8 cellular contexts compared by ENCODE assay signal in the genomic region with DNA sequence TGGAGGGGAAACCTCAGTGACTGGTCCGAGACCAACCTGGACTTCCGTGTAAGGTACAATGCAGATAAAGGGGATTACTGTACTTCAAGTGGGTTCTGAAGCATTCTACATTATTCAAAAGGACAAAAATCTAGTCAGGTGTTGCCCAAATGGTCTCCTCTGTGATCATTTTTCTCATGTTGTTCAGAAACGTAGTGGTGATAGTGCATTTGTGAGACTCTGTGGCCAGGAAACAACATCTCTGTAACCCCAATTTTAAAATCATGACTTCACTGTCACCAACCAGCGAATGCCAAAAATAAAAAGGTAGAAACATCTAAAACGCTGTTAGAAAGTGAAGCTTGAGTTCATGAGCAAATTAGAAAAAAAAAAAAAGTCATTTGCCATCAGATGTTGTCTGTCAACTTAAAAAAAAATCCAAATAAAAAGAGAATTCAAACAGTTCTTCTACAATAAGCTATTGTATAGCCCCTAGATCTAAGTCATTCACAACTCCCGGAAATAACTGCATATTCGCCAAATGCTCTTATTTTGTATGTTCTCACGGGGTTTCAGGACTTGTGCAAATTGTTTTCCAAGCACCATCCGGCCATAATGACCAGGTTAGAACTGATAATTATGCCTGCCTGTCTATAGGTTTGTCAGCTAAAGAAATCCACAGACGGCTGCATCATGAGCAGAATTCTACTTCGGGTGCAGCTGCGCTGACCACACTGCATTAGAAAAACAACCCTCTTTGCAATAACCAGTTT.
A peak's percentile ranks its signal among the peaks of the same experiment; 100 is the strongest.
DNase-seq lines count a peak whose midpoint lies in the region; ATAC-seq and TF ChIP-seq lines count a peak whose summit lies in the region.

No MANE protein-coding gene starts in this region.

- in situ Hi-C loops in transverse colon (cut with MboI; ENCODE audit: low pct_ligation_motif_present in 1 of 4, low pct_unique_long_range_greater_than_20kb in 1 of 4, low sequenced_read_pairs in 3 of 4): no loop called here

- H3K9me3 Mint-ChIP-seq in activated T-cell treated with anti-CD3 and anti-CD28 coated beads, Interleukin-2, amount 50 U/mL, for 4 hours: peaks cover 5% of the 10 kb centered on the region

- TF ChIP-seq EP300 in transverse colon (IDR thresholded peaks at IDR 0.05; ENCODE audit: low read depth): no peak

- intact Hi-C loops in transverse colon (cut with DNase I; ENCODE audit: low total_unique reads): no loop called here

- peak overlapping the region; percentile 76 for H3K4me3 Mint-ChIP-seq in activated T-cell treated with anti-CD3 and anti-CD28 coated beads, Interleukin-2, amount 50 U/mL, for 4 hours

- H3K4me3 ChIP-seq in transverse colon: no peak overlapping the region

- peaks cover 24% of the 10 kb centered on the region for H3K36me3 Mint-ChIP-seq in activated T-cell treated with anti-CD3 and anti-CD28 coated beads, Interleukin-2, amount 50 U/mL, for 4 hours (ENCODE audit: insufficient read depth)

- H3K4me1 Mint-ChIP-seq in activated T-cell treated with anti-CD3 and anti-CD28 coated beads, Interleukin-2, amount 50 U/mL, for 4 hours (ENCODE audit: low read depth): peaks cover 89% of the 10 kb centered on the region

- no peak for TF ChIP-seq CTCF in transverse colon (IDR thresholded peaks at IDR 0.05)

- H3K36me3 ChIP-seq in transverse colon: no peaks in the 10 kb centered on the region

- no peak for TF ChIP-seq POLR2A in transverse colon (IDR thresholded peaks at IDR 0.05)

- H3K27me3 ChIP-seq in transverse colon: no peaks in the 10 kb centered on the region

- H3K27ac ChIP-seq in angular gyrus (ENCODE audit: low read depth, low read length): peak overlapping the region; percentile 49
- peak overlapping the region; percentile 26 to 52 (median 36) for H3K27ac ChIP-seq in transverse colon

- WGBS in transverse colon (ENCODE audit: low coverage in 1 of 2), 2 donors: 68 to 69% methylated on average over 8 to 12 of the region's 12 CpGs

- H3K27me3 Mint-ChIP-seq in activated T-cell treated with anti-CD3 and anti-CD28 coated beads, Interleukin-2, amount 50 U/mL, for 4 hours (ENCODE audit: low read depth): no peaks in the 10 kb centered on the region

- no peaks in the 10 kb centered on the region for H3K9me3 ChIP-seq in transverse colon

- peak; percentile 43 to 47 for ATAC-seq in activated T-cell treated with anti-CD3 and anti-CD28 coated beads, Interleukin-2, amount 50 U/mL, for 4 hours
- ATAC-seq in HG03175 (IDR thresholded peaks at IDR 0.05; ENCODE audit: unreplicated experiment): peak; percentile 62

- DNase-seq in activated T-cell treated with anti-CD3 and anti-CD28 coated beads, Interleukin-2, amount 50 U/mL, for 4 hours: no peak
- DNase-seq in activated T-cell treated with anti-CD3 and anti-CD28 coated beads for 4 hours (no peak), transverse colon (peak; percentile 32), glomerular visceral epithelial cell (ENCODE audit: extremely low spot score) (no peak), CD1c-positive myeloid dendritic cell (ENCODE audit: extremely low spot score) (no peak), NCI-H2196 (lab: John Stamatoyannopoulos, UW; ENCODE audit: unreplicated experiment) (no peak)

- peaks cover 14 to 45% (median 16%) of the 10 kb centered on the region in 4 donors for H3K4me1 ChIP-seq in transverse colon
